23 cellular contexts compared by ENCODE assay signal in genomic region chr3:8776406-8776805, GRCh38. TPM values are rescaled to one million over a fixed set of nuclear protein-coding genes. Genes with fewer than 3 reads are reported as not detected.
DNase-seq lines count a peak whose midpoint lies in the region; ATAC-seq and TF ChIP-seq lines count a peak whose summit lies in the region.
"Had no signal": no experiment of that assay in that cellular context is flagged by ENCODE, and none has a peak within 500 bp of the region (broad histone marks: within the 10 kb centered on the region; RNA-seq: fewer than 3 reads in every experiment).

No MANE protein-coding gene starts in this region.

- peak; percentile 47 for DNase-seq in A172 (ENCODE audit: low spot score)
- peak; percentile 68 for DNase-seq in GM04503 (ENCODE audit: low read depth)
- peak; percentile 89 for DNase-seq in astrocyte of the spinal cord (ENCODE audit: low read depth, low spot score)
- peak; percentile 86 for DNase-seq in fibroblast of villous mesenchyme (ENCODE audit: low read depth)
- no peak for DNase-seq in activated naive CD4-positive, alpha-beta T cell treated with anti-CD3 and anti-CD28 coated beads, Interleukin-2, amount 10 ng/mL, durations not matched to agents 7 days and 5 days
- no peak for DNase-seq in NCI-H2107 treated with DMSO at 0.1 percent for 48 hours (lab: John Stamatoyannopoulos, UW; ENCODE audit: unreplicated experiment)
- DNase-seq: activated CD4-positive, alpha-beta memory T cell treated with anti-CD3 and anti-CD28 coated beads, Interleukin-2, amount 10 ng/mL, durations not matched to agents 7 days and 5 days; activated naive CD8-positive, alpha-beta T cell treated with anti-CD3 and anti-CD28 coated beads for 36 hours; activated T-cell treated with anti-CD3 and anti-CD28 coated beads, Interleukin-2, amount 50 U/mL, for 72 hours; caudate nucleus; CD4-positive, alpha-beta memory T cell; effector memory CD8-positive, alpha-beta T cell; foreskin keratinocyte; H7; hypothalamus; NCI-H1694; NCI-H2227 treated with DMSO at 0.1 percent for 48 hours had no signal

- no peaks in the 10 kb centered on the region for H3K36me3 Mint-ChIP-seq in activated naive CD4-positive, alpha-beta T cell treated with anti-CD3 and anti-CD28 coated beads, Interleukin-2, amount 10 ng/mL, durations not matched to agents 7 days and 5 days
- H3K36me3 Mint-ChIP-seq: activated naive CD8-positive, alpha-beta T cell treated with anti-CD3 and anti-CD28 coated beads for 36 hours; CD4-positive, alpha-beta memory T cell; type B pancreatic cell had no signal

- H3K4me3 Mint-ChIP-seq in activated naive CD4-positive, alpha-beta T cell treated with anti-CD3 and anti-CD28 coated beads, Interleukin-2, amount 10 ng/mL, durations not matched to agents 7 days and 5 days, result no peak overlapping the region
- H3K4me3 Mint-ChIP-seq: activated CD4-positive, alpha-beta memory T cell treated with anti-CD3 and anti-CD28 coated beads, Interleukin-2, amount 10 ng/mL, durations not matched to agents 7 days and 5 days; activated naive CD8-positive, alpha-beta T cell treated with anti-CD3 and anti-CD28 coated beads for 36 hours; activated T-cell treated with anti-CD3 and anti-CD28 coated beads, Interleukin-2, amount 50 U/mL, for 72 hours; CD4-positive, alpha-beta memory T cell; effector memory CD8-positive, alpha-beta T cell; neural crest cell; stimulated activated naive CD8-positive, alpha-beta T cell treated with anti-CD3 and anti-CD28 coated beads, Interleukin-15, Interleukin-2, amounts not matched to agents 100 ng/mL and 50 ng/mL, for 24 hours; type B pancreatic cell had no signal

- H3K9me3 Mint-ChIP-seq in activated naive CD4-positive, alpha-beta T cell treated with anti-CD3 and anti-CD28 coated beads, Interleukin-2, amount 10 ng/mL, durations not matched to agents 7 days and 5 days, result no peaks in the 10 kb centered on the region
- H3K9me3 Mint-ChIP-seq: activated CD4-positive, alpha-beta memory T cell treated with anti-CD3 and anti-CD28 coated beads, Interleukin-2, amount 10 ng/mL, durations not matched to agents 7 days and 5 days; activated naive CD8-positive, alpha-beta T cell treated with anti-CD3 and anti-CD28 coated beads for 36 hours; activated T-cell treated with anti-CD3 and anti-CD28 coated beads, Interleukin-2, amount 50 U/mL, for 72 hours; effector memory CD8-positive, alpha-beta T cell; neural crest cell; stimulated activated naive CD8-positive, alpha-beta T cell treated with anti-CD3 and anti-CD28 coated beads, Interleukin-15, Interleukin-2, amounts not matched to agents 100 ng/mL and 50 ng/mL, for 24 hours; type B pancreatic cell had no signal

- H3K27ac Mint-ChIP-seq in activated naive CD4-positive, alpha-beta T cell treated with anti-CD3 and anti-CD28 coated beads, Interleukin-2, amount 10 ng/mL, durations not matched to agents 7 days and 5 days, result no peak overlapping the region
- H3K27ac Mint-ChIP-seq: activated CD4-positive, alpha-beta memory T cell treated with anti-CD3 and anti-CD28 coated beads, Interleukin-2, amount 10 ng/mL, durations not matched to agents 7 days and 5 days; activated naive CD8-positive, alpha-beta T cell treated with anti-CD3 and anti-CD28 coated beads for 36 hours; activated T-cell treated with anti-CD3 and anti-CD28 coated beads, Interleukin-2, amount 50 U/mL, for 72 hours; CD4-positive, alpha-beta memory T cell; effector memory CD8-positive, alpha-beta T cell; stimulated activated naive CD8-positive, alpha-beta T cell treated with anti-CD3 and anti-CD28 coated beads, Interleukin-15, Interleukin-2, amounts not matched to agents 100 ng/mL and 50 ng/mL, for 24 hours; type B pancreatic cell had no signal

- in situ Hi-C loops in astrocyte of the spinal cord (cut with HindIII; ENCODE audit: low sequenced_read_pairs), result no loop called here

- no peaks in the 10 kb centered on the region for H3K27me3 Mint-ChIP-seq in activated naive CD4-positive, alpha-beta T cell treated with anti-CD3 and anti-CD28 coated beads, Interleukin-2, amount 10 ng/mL, durations not matched to agents 7 days and 5 days

- TF ChIP-seq CTCF in astrocyte of the spinal cord (IDR thresholded peaks at IDR 0.05; ENCODE audit: low read depth, low read length) (no peak), fibroblast of villous mesenchyme (IDR thresholded peaks at IDR 0.05; ENCODE audit: insufficient read depth, low read depth, low read length) (no peak)

- CTCF ChIA-PET in activated naive CD4-positive, alpha-beta T cell treated with anti-CD3 and anti-CD28 coated beads, Interleukin-2, amount 10 ng/mL, durations not matched to agents 7 days and 5 days (lab: Charles Lee), result no interaction called here

- H3K4me3 ChIP-seq in astrocyte of the spinal cord (ENCODE audit: low read depth, low read length), result no peak overlapping the region
- H3K4me3 ChIP-seq in fibroblast of villous mesenchyme (ENCODE audit: low read depth, low read length), result no peak overlapping the region
- H3K4me3 ChIP-seq: right atrium auricular region had no signal

- ATAC-seq in HG02798 (IDR thresholded peaks at IDR 0.05; ENCODE audit: poor library complexity, unreplicated experiment), result no peak
- ATAC-seq in GM21737 (IDR thresholded peaks at IDR 0.05; ENCODE audit: unreplicated experiment), result no peak
- ATAC-seq: activated T-cell treated with anti-CD3 and anti-CD28 coated beads, Interleukin-2, amount 50 U/mL, for 72 hours; effector memory CD8-positive, alpha-beta T cell; foreskin keratinocyte had no signal

- no peaks in the 10 kb centered on the region for H3K4me1 Mint-ChIP-seq in activated naive CD4-positive, alpha-beta T cell treated with anti-CD3 and anti-CD28 coated beads, Interleukin-2, amount 10 ng/mL, durations not matched to agents 7 days and 5 days
- H3K4me1 Mint-ChIP-seq: activated CD4-positive, alpha-beta memory T cell treated with anti-CD3 and anti-CD28 coated beads, Interleukin-2, amount 10 ng/mL, durations not matched to agents 7 days and 5 days; activated naive CD8-positive, alpha-beta T cell treated with anti-CD3 and anti-CD28 coated beads for 36 hours; CD4-positive, alpha-beta memory T cell had no signal

RNA-seq across cellular contexts. Expression of gene OXTR, which starts 7.0 kb away (rescaled TPM):
- total RNA-seq in A172 (2014; rRNA removed; shearing (Covaris generic)), result 115 and 124 TPM in 2 replicates
- total RNA-seq in fibroblast of villous mesenchyme, result 75.4 and 310 TPM in 2 replicates

RNA-seq across cellular contexts. Expression of gene CAV3, which starts 42.8 kb away (rescaled TPM):
- 0.24 TPM in 1 of 2 replicates, not detected in the other for total RNA-seq in A172 (2014; rRNA removed; shearing (Covaris generic))
- total RNA-seq in fibroblast of villous mesenchyme, result not detected in 2 replicates
- total RNA-seq: activated CD4-positive, alpha-beta memory T cell treated with anti-CD3 and anti-CD28 coated beads, Interleukin-2, amount 10 ng/mL, durations not matched to agents 7 days and 5 days; activated naive CD8-positive, alpha-beta T cell treated with anti-CD3 and anti-CD28 coated beads for 36 hours; activated T-cell treated with anti-CD3 and anti-CD28 coated beads, Interleukin-2, amount 50 U/mL, for 72 hours; CD4-positive, alpha-beta memory T cell; foreskin keratinocyte; H7; neural crest cell had no signal

Comparison
In these comparisons a context has a peak if more than half of its experiments do, and no peak if none do; other contexts are left out.
1. DNase-seq: peak in A172 (single experiment), GM04503 (single experiment), astrocyte of the spinal cord (single experiment) and fibroblast of villous mesenchyme (single experiment); none in activated naive CD4-positive, alpha-beta T cell treated with anti-CD3 and anti-CD28 coated beads, Interleukin-2, amount 10 ng/mL, durations not matched to agents 7 days and 5 days (single experiment) and NCI-H2107 treated with DMSO at 0.1 percent for 48 hours (single experiment).